In genomic region chr4:93994175-93994994, GRCh38 we compare ENCODE assay signal across 21 cellular contexts.
"Had no signal": no experiment of that assay in that cellular context is flagged by ENCODE, and none has a peak within 500 bp of the region (broad histone marks: within the 10 kb centered on the region; RNA-seq: fewer than 3 reads in every experiment).

No MANE protein-coding gene starts in this region.

- H3K4me3 ChIP-seq: dorsolateral prefrontal cortex, lower lobe of right lung, ovary, smooth muscle cell, suprapubic skin, vagina had no signal

- H3K27me3 ChIP-seq: dorsolateral prefrontal cortex, foreskin keratinocyte, suprapubic skin, vagina had no signal

- DNase-seq: activated CD4-positive, alpha-beta memory T cell treated with anti-CD3 and anti-CD28 coated beads, Interleukin-2, amount 10 ng/mL, durations not matched to agents 7 days and 5 days; activated CD4-positive, alpha-beta T cell treated with anti-CD3 and anti-CD28 coated beads for 48 hours; activated CD4-positive, CD25-positive, alpha-beta regulatory T cell; activated CD8-positive, alpha-beta memory T cell treated with anti-CD3 and anti-CD28 coated beads, Interleukin-2, amount 10 ng/mL, durations not matched to agents 7 days and 5 days; amniotic stem cell; dorsolateral prefrontal cortex; foreskin keratinocyte; glutamatergic neuron; hippocampal formation; left cardiac atrium; lower lobe of right lung; natural killer cell; ovary; stimulated activated CD4-positive, alpha-beta T cell treated with anti-CD3 and anti-CD28 coated beads, Interleukin-4, amount 100 ng/mL, for 1 hour; stimulated activated naive CD8-positive, alpha-beta T cell treated with anti-CD3 and anti-CD28 coated beads, Interleukin-15, amount 100 ng/mL, for 72 hours; trophoblast cell had no signal

- H3K27ac Mint-ChIP-seq: activated CD4-positive, alpha-beta memory T cell treated with anti-CD3 and anti-CD28 coated beads, Interleukin-2, amount 10 ng/mL, durations not matched to agents 7 days and 5 days; activated CD8-positive, alpha-beta memory T cell treated with anti-CD3 and anti-CD28 coated beads, Interleukin-2, amount 10 ng/mL, durations not matched to agents 7 days and 5 days; activated naive CD8-positive, alpha-beta T cell; natural killer cell; stimulated activated naive CD8-positive, alpha-beta T cell treated with anti-CD3 and anti-CD28 coated beads, Interleukin-15, amount 100 ng/mL, for 72 hours had no signal

- H3K27ac ChIP-seq: dorsolateral prefrontal cortex, foreskin keratinocyte, lower lobe of right lung, ovary, suprapubic skin, vagina had no signal

- H3K36me3 ChIP-seq: lower lobe of right lung, ovary, suprapubic skin, vagina had no signal

- H3K27me3 Mint-ChIP-seq: activated CD4-positive, alpha-beta memory T cell treated with anti-CD3 and anti-CD28 coated beads, Interleukin-2, amount 10 ng/mL, durations not matched to agents 7 days and 5 days; activated CD8-positive, alpha-beta memory T cell treated with anti-CD3 and anti-CD28 coated beads, Interleukin-2, amount 10 ng/mL, durations not matched to agents 7 days and 5 days; activated naive CD8-positive, alpha-beta T cell; stimulated activated naive CD8-positive, alpha-beta T cell treated with anti-CD3 and anti-CD28 coated beads, Interleukin-15, amount 100 ng/mL, for 72 hours had no signal

- H3K36me3 Mint-ChIP-seq: activated CD8-positive, alpha-beta memory T cell treated with anti-CD3 and anti-CD28 coated beads, Interleukin-2, amount 10 ng/mL, durations not matched to agents 7 days and 5 days; activated naive CD8-positive, alpha-beta T cell; natural killer cell had no signal

- H3K4me1 Mint-ChIP-seq: activated CD4-positive, alpha-beta memory T cell treated with anti-CD3 and anti-CD28 coated beads, Interleukin-2, amount 10 ng/mL, durations not matched to agents 7 days and 5 days; activated CD8-positive, alpha-beta memory T cell treated with anti-CD3 and anti-CD28 coated beads, Interleukin-2, amount 10 ng/mL, durations not matched to agents 7 days and 5 days; natural killer cell; stimulated activated naive CD8-positive, alpha-beta T cell treated with anti-CD3 and anti-CD28 coated beads, Interleukin-15, amount 100 ng/mL, for 72 hours had no signal

- H3K9me3 ChIP-seq: lower lobe of right lung, ovary, suprapubic skin, vagina had no signal

- H3K4me2 ChIP-seq: smooth muscle cell had no signal

- H3K4me3 Mint-ChIP-seq: activated CD4-positive, alpha-beta memory T cell treated with anti-CD3 and anti-CD28 coated beads, Interleukin-2, amount 10 ng/mL, durations not matched to agents 7 days and 5 days; activated CD8-positive, alpha-beta memory T cell treated with anti-CD3 and anti-CD28 coated beads, Interleukin-2, amount 10 ng/mL, durations not matched to agents 7 days and 5 days; activated naive CD8-positive, alpha-beta T cell; natural killer cell; stimulated activated naive CD8-positive, alpha-beta T cell treated with anti-CD3 and anti-CD28 coated beads, Interleukin-15, amount 100 ng/mL, for 72 hours had no signal

- H3K4me1 ChIP-seq: foreskin keratinocyte, lower lobe of right lung, suprapubic skin, vagina had no signal

- ATAC-seq: activated CD8-positive, alpha-beta memory T cell treated with anti-CD3 and anti-CD28 coated beads, Interleukin-2, amount 10 ng/mL, durations not matched to agents 7 days and 5 days; foreskin keratinocyte; left cardiac atrium; lower lobe of right lung; natural killer cell; sciatic nerve; stimulated activated naive CD8-positive, alpha-beta T cell treated with anti-CD3 and anti-CD28 coated beads, Interleukin-15, amount 100 ng/mL, for 72 hours had no signal
